23 cellular contexts compared by ENCODE assay signal in the genomic region with DNA sequence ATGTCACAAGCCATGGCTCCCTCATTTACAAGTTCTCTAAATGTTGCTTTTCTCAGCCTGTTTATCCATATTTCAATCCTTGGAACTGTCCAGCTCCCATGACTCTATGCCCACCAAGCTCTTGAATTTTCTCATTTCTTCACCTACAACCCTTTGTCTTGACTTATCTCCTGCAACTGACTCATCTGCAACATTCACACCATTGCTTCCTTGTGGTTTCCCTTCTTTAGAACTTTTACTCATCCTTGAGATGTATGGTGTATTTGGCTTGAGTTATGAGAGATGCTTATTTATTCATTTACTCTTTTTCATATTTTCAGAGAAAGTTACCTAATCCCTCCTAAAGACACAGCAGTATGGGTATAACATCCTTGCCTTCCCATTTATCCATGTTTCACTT. TPM values are rescaled to one million over a fixed set of nuclear protein-coding genes. Genes with fewer than 3 reads are reported as not detected.
DNase-seq lines count a peak whose midpoint lies in the region; TF ChIP-seq lines count a peak whose summit lies in the region.
"Had no signal": no experiment of that assay in that cellular context is flagged by ENCODE, and none has a peak within 500 bp of the region (broad histone marks: within the 10 kb centered on the region; RNA-seq: fewer than 3 reads in every experiment).

No MANE protein-coding gene starts in this region.

- no peak overlapping the region for H3K4me3 ChIP-seq in OCI-LY7 (ENCODE audit: low read depth, low read length, poor library complexity, severe bottlenecking)

- no peak overlapping the region for H3K27ac ChIP-seq in OCI-LY7 (ENCODE audit: low read depth, low read length, poor library complexity, severe bottlenecking)
- H3K27ac ChIP-seq: C4-2B, HL-60 had no signal

- H3K36me3 Mint-ChIP-seq in activated naive CD4-positive, alpha-beta T cell treated with anti-CD3 and anti-CD28 coated beads, Interleukin-2, amount 50 U/mL, for 24 hours: peaks cover 23% of the 10 kb centered on the region
- H3K36me3 Mint-ChIP-seq in stimulated activated naive CD8-positive, alpha-beta T cell treated with anti-CD3 and anti-CD28 coated beads, Interleukin-15, Interleukin-2, amounts not matched to agents 100 ng/mL and 50 ng/mL, for 24 hours (ENCODE audit: low read depth): peaks cover 44% of the 10 kb centered on the region

- no peaks in the 10 kb centered on the region for H3K4me1 ChIP-seq in OCI-LY7 (ENCODE audit: insufficient read depth, low read length, poor library complexity, severe bottlenecking)

- H3K4me1 Mint-ChIP-seq in activated naive CD4-positive, alpha-beta T cell treated with anti-CD3 and anti-CD28 coated beads, Interleukin-2, amount 50 U/mL, for 24 hours: no peaks in the 10 kb centered on the region
- H3K4me1 Mint-ChIP-seq in stimulated activated naive CD8-positive, alpha-beta T cell treated with anti-CD3 and anti-CD28 coated beads, Interleukin-15, Interleukin-2, amounts not matched to agents 100 ng/mL and 50 ng/mL, for 24 hours (ENCODE audit: low read depth): peaks cover 11% of the 10 kb centered on the region
- H3K4me1 Mint-ChIP-seq: B cell had no signal

- H3K36me3 ChIP-seq in OCI-LY7 (ENCODE audit: insufficient read depth, low read length): peaks cover 24% of the 10 kb centered on the region

- peaks cover 5% of the 10 kb centered on the region; the same call in 1 of the 2 replicates for H3K9me3 ChIP-seq in OCI-LY7 (ENCODE audit: low read length)

- CTCF ChIA-PET in OCI-LY7 (lab: Charles Lee; ENCODE audit: unreplicated experiment): no interaction called here

- H3K4me2 ChIP-seq in OCI-LY7 (ENCODE audit: low read length): no peak overlapping the region

- TSS peak; percentile 57 for BruUV-seq in OCI-LY7 (replicated peaks; lab: Mats Ljungman, UMichigan)

- POLR2A ChIA-PET in OCI-LY7 (lab: Charles Lee): no interaction called here

- TF ChIP-seq CTCF in OCI-LY7 (conservative IDR thresholded peaks at IDR 0.05; ENCODE audit: low read length): no peak

- no peak overlapping the region for H2AFZ ChIP-seq in OCI-LY7 (ENCODE audit: low read length)

- intact Hi-C loops in OCI-LY7 (cut with micrococcal nuclease; ENCODE audit: unreplicated experiment): no loop called here

- no peak overlapping the region for H3K4me3 Mint-ChIP-seq in activated naive CD4-positive, alpha-beta T cell treated with anti-CD3 and anti-CD28 coated beads, Interleukin-2, amount 50 U/mL, for 24 hours
- H3K4me3 Mint-ChIP-seq in stimulated activated naive CD8-positive, alpha-beta T cell treated with anti-CD3 and anti-CD28 coated beads, Interleukin-15, Interleukin-2, amounts not matched to agents 100 ng/mL and 50 ng/mL, for 24 hours: no peak overlapping the region
- H3K4me3 Mint-ChIP-seq: B cell; CD8-positive, alpha-beta memory T cell had no signal

- no peak for DNase-seq in activated naive CD4-positive, alpha-beta T cell (lab: John Stamatoyannopoulos, UW)
- DNase-seq in OCI-LY7 (ENCODE audit: low spot score) (no peak), amniotic epithelial cell (ENCODE audit: low read depth) (peak; percentile 45), DMS 273 (lab: John Stamatoyannopoulos, UW; ENCODE audit: unreplicated experiment) (no peak), SHP77 treated with DMSO at 0.1 percent for 48 hours (lab: John Stamatoyannopoulos, UW) (no peak)
- DNase-seq: CD8-positive, alpha-beta memory T cell; DND-41; H7; NCI-H1048; NCI-H1417; NCI-H1694; NCI-H2029 treated with DMSO at 0.1 percent for 48 hours; NCI-H446 treated with DMSO at 0.1 percent for 48 hours; NCI-H526; NCI-H82; Right ventricle myocardium superior; RPMI8226 had no signal

- H3K79me2 ChIP-seq in OCI-LY7 (ENCODE audit: insufficient read depth, low read depth, low read length): no peaks in the 10 kb centered on the region

- no peaks in the 10 kb centered on the region for H4K20me1 ChIP-seq in OCI-LY7 (ENCODE audit: insufficient read depth, low read length)

- H3K27ac Mint-ChIP-seq in activated naive CD4-positive, alpha-beta T cell treated with anti-CD3 and anti-CD28 coated beads, Interleukin-2, amount 50 U/mL, for 24 hours: peak overlapping the region; percentile 71
- H3K27ac Mint-ChIP-seq in stimulated activated naive CD8-positive, alpha-beta T cell treated with anti-CD3 and anti-CD28 coated beads, Interleukin-15, Interleukin-2, amounts not matched to agents 100 ng/mL and 50 ng/mL, for 24 hours: peak overlapping the region; percentile 28
- H3K27ac Mint-ChIP-seq: B cell had no signal

- no peaks in the 10 kb centered on the region for H3K27me3 Mint-ChIP-seq in activated naive CD4-positive, alpha-beta T cell treated with anti-CD3 and anti-CD28 coated beads, Interleukin-2, amount 50 U/mL, for 24 hours
- no peaks in the 10 kb centered on the region for H3K27me3 Mint-ChIP-seq in stimulated activated naive CD8-positive, alpha-beta T cell treated with anti-CD3 and anti-CD28 coated beads, Interleukin-15, Interleukin-2, amounts not matched to agents 100 ng/mL and 50 ng/mL, for 24 hours
- H3K27me3 Mint-ChIP-seq: B cell; CD8-positive, alpha-beta memory T cell had no signal

- no peaks in the 10 kb centered on the region for H3K9me3 Mint-ChIP-seq in activated naive CD4-positive, alpha-beta T cell treated with anti-CD3 and anti-CD28 coated beads, Interleukin-2, amount 50 U/mL, for 24 hours
- no peaks in the 10 kb centered on the region for H3K9me3 Mint-ChIP-seq in stimulated activated naive CD8-positive, alpha-beta T cell treated with anti-CD3 and anti-CD28 coated beads, Interleukin-15, Interleukin-2, amounts not matched to agents 100 ng/mL and 50 ng/mL, for 24 hours
- H3K9me3 Mint-ChIP-seq: CD8-positive, alpha-beta memory T cell had no signal

- H3K9me2 ChIP-seq in OCI-LY7 (ENCODE audit: insufficient read depth, low read length): no peaks in the 10 kb centered on the region

RNA-seq across cellular contexts. Expression of a gene that starts 18.8 kb away (rescaled TPM):
- total RNA-seq in OCI-LY7 (2014; rRNA removed; shearing (Covaris generic)): 8.4 and 12.0 TPM in 2 replicates
- total RNA-seq in OCI-LY7 (2022): 12.4 and 13.1 TPM in 2 replicates

RNA-seq across cellular contexts. Expression of a gene that starts 41.3 kb away (rescaled TPM):
- total RNA-seq in OCI-LY7 (2014; rRNA removed; shearing (Covaris generic)): 16.6 and 19.6 TPM in 2 replicates
- total RNA-seq in OCI-LY7 (2022): 22.5 and 25.5 TPM in 2 replicates

RNA-seq across cellular contexts. Expression of a gene that starts 46.0 kb away (rescaled TPM):
- 28.5 and 42.7 TPM in 2 replicates for total RNA-seq in OCI-LY7 (2014; rRNA removed; shearing (Covaris generic))
- total RNA-seq in OCI-LY7 (2022): 41.6 and 49.7 TPM in 2 replicates
- total RNA-seq: A673 had no signal

RNA-seq across cellular contexts. Expression of a gene that starts 47.1 kb away (rescaled TPM):
- total RNA-seq in OCI-LY7 (2014; rRNA removed; shearing (Covaris generic)): not detected in 2 replicates
- total RNA-seq in OCI-LY7 (2022): not detected in 2 replicates
